In the genomic region with DNA sequence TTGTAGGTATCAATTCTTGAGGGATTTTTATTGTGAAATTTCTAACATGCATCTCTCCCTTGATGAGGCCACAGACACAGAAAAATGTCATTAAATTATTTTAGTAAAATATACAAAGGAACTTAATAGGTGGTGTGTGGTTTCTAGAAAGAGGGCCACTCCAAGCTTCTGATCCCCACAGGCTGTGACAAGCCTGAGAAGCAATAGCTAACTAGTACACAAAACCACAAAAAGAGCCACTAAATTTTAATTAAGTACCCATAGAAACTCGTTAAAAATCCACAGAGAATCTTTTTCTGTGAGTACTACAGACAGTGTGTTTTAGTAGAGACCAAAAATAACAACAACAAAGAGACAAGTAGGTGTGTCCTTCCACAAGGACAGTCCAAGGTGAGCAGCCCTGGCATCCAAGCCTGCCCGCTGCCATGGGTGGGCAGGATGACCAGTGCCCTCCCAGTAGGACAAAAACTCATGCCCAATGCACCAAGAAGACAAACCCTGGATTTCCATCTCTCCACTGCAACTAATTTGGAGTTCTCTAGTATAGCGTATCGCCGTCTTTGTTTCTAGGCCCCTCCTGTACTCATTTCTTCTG, we compare ENCODE assay signal across 13 cellular contexts.
DNase-seq lines count a peak whose midpoint lies in the region; ATAC-seq, FAIRE-seq and TF ChIP-seq lines count a peak whose summit lies in the region.
"Had no signal": no experiment of that assay in that cellular context is flagged by ENCODE, and none has a peak within 500 bp of the region (broad histone marks: within the 10 kb centered on the region; RNA-seq: fewer than 3 reads in every experiment).

No MANE protein-coding gene starts in this region.

- no peak for TF ChIP-seq RAD21 in GM12878 (IDR thresholded peaks at IDR 0.05; ENCODE audit: insufficient read depth, low read depth, low read length)

- peaks cover 3 to 14% of the 10 kb centered on the region in 2 experiments; a peak in 3 of 4 replicates for H3K36me3 ChIP-seq in GM12878 (ENCODE audit: control insufficient read depth in 2 of 2, insufficient read depth in 2 of 2, low read length in 1 of 2)
- peaks cover 0 to 10% (median 0%) of the 10 kb centered on the region in 3 experiments for H3K36me3 ChIP-seq in naive thymus-derived CD4-positive, alpha-beta T cell (ENCODE audit: control insufficient read depth in 2 of 3, insufficient read depth in 3 of 3, low read length in 3 of 3)
- H3K36me3 ChIP-seq in aorta (ENCODE audit: control insufficient read depth in 1 of 2, insufficient read depth in 2 of 2, low read length in 1 of 2), result peaks cover 0 to 2% of the 10 kb centered on the region in 2 donors

- H3K4me3 Mint-ChIP-seq in naive thymus-derived CD4-positive, alpha-beta T cell, result peak overlapping the region; percentile 15 to 94 (median 69)
- H3K4me3 Mint-ChIP-seq in type B pancreatic cell, result no peak overlapping the region
- H3K4me3 Mint-ChIP-seq: HFFc6 had no signal

- H3K4me3 ChIP-seq in GM12878 (no peak overlapping the region), aorta (ENCODE audit: low read length in 2 of 2) (no peak overlapping the region)
- H3K4me3 ChIP-seq in naive thymus-derived CD4-positive, alpha-beta T cell (ENCODE audit: low read length), result no peak overlapping the region

- H3K4me1 Mint-ChIP-seq in naive thymus-derived CD4-positive, alpha-beta T cell, result peaks cover 62 to 80% (median 74%) of the 10 kb centered on the region in 7 donors
- H3K4me1 Mint-ChIP-seq in type B pancreatic cell (ENCODE audit: unreplicated experiment), result peaks cover 57% of the 10 kb centered on the region

- SMC1A ChIA-PET in GM12878 (lab: Charles Lee; ENCODE audit: uncharacterized antibody, unreplicated experiment), result interaction anchor here (1.0 to 8.4 kb wide), 11 partner anchors 7 to 206 kb away, joined by 3 to 131 read pairs (median 8); no protein-coding TSS in a partner anchor

- no peaks in the 10 kb centered on the region for H4K20me1 ChIP-seq in GM12878 (ENCODE audit: control insufficient read depth, insufficient read depth)

- CTCF ChIA-PET in GM12878 (lab: Yijun Ruan, JAX), result interaction anchor here (1.5 to 15.6 kb wide), 5 partner anchors 8 to 206 kb away, joined by 4 to 407 read pairs (median 93); no protein-coding TSS in a partner anchor
- CTCF ChIA-PET in naive thymus-derived CD4-positive, alpha-beta T cell (lab: Charles Lee), result interaction anchor here (0.5 to 7.3 kb wide), 11 partner anchors 15 to 206 kb away, joined by 3 to 49 read pairs (median 4); no protein-coding TSS in a partner anchor

- no peak for FAIRE-seq in GM12878 (lab: Jason Lieb, UNC)

- H3K9me3 ChIP-seq in GM12878 (replicated peaks; ENCODE audit: control insufficient read depth, insufficient read depth, low read length), result no peaks in the 10 kb centered on the region
- H3K9me3 ChIP-seq in naive thymus-derived CD4-positive, alpha-beta T cell (ENCODE audit: control insufficient read depth in 2 of 3, low read length in 3 of 3), result no peaks in the 10 kb centered on the region
- no peaks in the 10 kb centered on the region for H3K9me3 ChIP-seq in aorta (ENCODE audit: control insufficient read depth, low read length)

- RAD21 ChIA-PET in GM12878 (lab: Charles Lee; ENCODE audit: unreplicated experiment), result interaction anchor here (1.0 to 8.3 kb wide), 6 partner anchors 8 to 117 kb away, joined by 3 to 124 read pairs (median 20); no protein-coding TSS in a partner anchor

- no peaks in the 10 kb centered on the region for H3K9me3 Mint-ChIP-seq in naive thymus-derived CD4-positive, alpha-beta T cell
- no peaks in the 10 kb centered on the region for H3K9me3 Mint-ChIP-seq in type B pancreatic cell
- H3K9me3 Mint-ChIP-seq: HFFc6 had no signal

- intact Hi-C loops in Right ventricle myocardium superior (cut with DNase I), result loop anchor here (5.0 kb wide), 2 partner anchors 33 to 208 kb away; no protein-coding TSS in a partner anchor
- intact Hi-C loops in left cardiac atrium (cut with DNase I), result loop anchor here (5.0 to 10.0 kb wide), 2 partner anchors 203 to 206 kb away; no protein-coding TSS in a partner anchor
- intact Hi-C loops in GM12878 (cut with micrococcal nuclease; ENCODE audit: unreplicated experiment), result loop anchor here (2.0 to 10.0 kb wide), 3 partner anchors 20 to 468 kb away; no protein-coding TSS in a partner anchor
- intact Hi-C loops in naive thymus-derived CD4-positive, alpha-beta T cell (cut with micrococcal nuclease), result loop anchor here (1.0 to 10.0 kb wide), 5 partner anchors 11 to 456 kb away; no protein-coding TSS in a partner anchor
- intact Hi-C loops in aorta (cut with DNase I), result loop anchor here (5.0 kb wide), 1 partner anchor 33 kb away; no protein-coding TSS in a partner anchor

- no peak overlapping the region for H2AFZ ChIP-seq in GM12878 (ENCODE audit: control insufficient read depth, low read depth, low read length)

- peaks cover 84% of the 10 kb centered on the region for H3K4me1 ChIP-seq in GM12878 (ENCODE audit: control insufficient read depth, insufficient read depth, low read length)
- peaks cover 33 to 68% of the 10 kb centered on the region in 2 donors for H3K4me1 ChIP-seq in naive thymus-derived CD4-positive, alpha-beta T cell (ENCODE audit: control insufficient read depth in 2 of 2, insufficient read depth in 2 of 2, low read length in 2 of 2)
- no peaks in the 10 kb centered on the region for H3K4me1 ChIP-seq in aorta (ENCODE audit: control insufficient read depth in 1 of 2, insufficient read depth in 2 of 2, low read length in 2 of 2)

- ATAC-seq in Right ventricle myocardium superior (ENCODE audit: poor library complexity) (peak; percentile 31), left cardiac atrium (no peak), GM12878 (peak; percentile 45), HG02642 (IDR thresholded peaks at IDR 0.05; ENCODE audit: poor library complexity, unreplicated experiment) (no peak), GM21447 (IDR thresholded peaks at IDR 0.05; ENCODE audit: unreplicated experiment) (no peak), aorta (ENCODE audit: low FRiP score) (no peak)
- no peak for ATAC-seq in naive thymus-derived CD4-positive, alpha-beta T cell
- ATAC-seq: esophagus mucosa, left lobe of liver had no signal

- BruUV-seq in GM12878 (replicated peaks; lab: Mats Ljungman, UMichigan), result no TSS peak

- no peak for TF ChIP-seq POLR2A in GM12878 (IDR thresholded peaks at IDR 0.05; ENCODE audit: low read depth, low read length)

- H3K36me3 Mint-ChIP-seq in naive thymus-derived CD4-positive, alpha-beta T cell, result peaks cover 0 to 38% (median 6%) of the 10 kb centered on the region in 5 donors
- peaks cover 9% of the 10 kb centered on the region for H3K36me3 Mint-ChIP-seq in type B pancreatic cell

- no peak for TF ChIP-seq CTCF in GM12878 (IDR thresholded peaks at IDR 0.05 in 2 of 3, conservative IDR thresholded peaks at IDR 0.05 in 1 of 3; ENCODE audit: control insufficient read depth in 2 of 3, extremely low read depth in 1 of 3, insufficient read depth in 1 of 3, low read depth in 3 of 3, low read length in 3 of 3)
- TF ChIP-seq CTCF in type B pancreatic cell (conservative IDR thresholded peaks at IDR 0.05), result no peak

- peaks cover 0 to 6% (median 0%) of the 10 kb centered on the region in 5 donors for H3K27me3 Mint-ChIP-seq in naive thymus-derived CD4-positive, alpha-beta T cell
- H3K27me3 Mint-ChIP-seq in type B pancreatic cell, result no peaks in the 10 kb centered on the region

- POLR2A ChIA-PET in GM12878 (lab: Charles Lee), result interaction anchor here (0.9 to 5.3 kb wide), 5 partner anchors 8 to 118 kb away, joined by 3 to 39 read pairs (median 8); no protein-coding TSS in a partner anchor
- POLR2A ChIA-PET in naive thymus-derived CD4-positive, alpha-beta T cell (lab: Charles Lee), result interaction anchor here (0.9 to 13.8 kb wide), 3 partner anchors 14 to 142 kb away, joined by 3 to 177 read pairs (median 4); no protein-coding TSS in a partner anchor

- peaks cover 18% of the 10 kb centered on the region for H3K79me2 ChIP-seq in GM12878 (ENCODE audit: control insufficient read depth, insufficient read depth, low read length)

- in situ Hi-C loops in GM12878 (cut with MboI), result loop anchor here (10.0 kb wide), 1 partner anchor 206 kb away; no protein-coding TSS in a partner anchor

- H3K9ac ChIP-seq in GM12878 (ENCODE audit: control insufficient read depth, insufficient read depth, low read length), result peak overlapping the region; percentile 74

- TF ChIP-seq EP300 in GM12878 (IDR thresholded peaks at IDR 0.05; ENCODE audit: borderline replicate concordance in 1 of 2, control insufficient read depth in 1 of 2, low read depth in 2 of 2, low read length in 2 of 2), result no peak; a peak in 1 of 4 replicates

- H3K27ac ChIP-seq in GM12878 (ENCODE audit: control insufficient read depth, insufficient read depth) (peak overlapping the region; percentile 94), aorta (ENCODE audit: low read depth in 1 of 2, low read length in 2 of 2) (no peak overlapping the region)
- peak overlapping the region; percentile 57 for H3K27ac ChIP-seq in naive thymus-derived CD4-positive, alpha-beta T cell (ENCODE audit: low read depth, low read length)
- H3K27ac ChIP-seq: HL-60 had no signal

- WGBS in GM12878 (ENCODE audit: insufficient coverage, insufficient replicate concordance, low lambda C conversion rate, missing lambda C conversion rate), result 43% methylated on average over 5 of the region's 5 CpGs
- 88 to 90% methylated on average over 5 of the region's 5 CpGs for WGBS in aorta, 2 donors

- H3K27ac Mint-ChIP-seq in naive thymus-derived CD4-positive, alpha-beta T cell, result peak overlapping the region; percentile 79 to 94 (median 91)
- H3K27ac Mint-ChIP-seq in type B pancreatic cell, result peak overlapping the region; percentile 57
- H3K27ac Mint-ChIP-seq: HFFc6 had no signal

- peak overlapping the region; percentile 81 for H3K4me2 ChIP-seq in GM12878 (ENCODE audit: control insufficient read depth, insufficient read depth)

- H3K27me3 ChIP-seq in GM12878 (replicated peaks in 1 of 2; ENCODE audit: control insufficient read depth in 2 of 2, insufficient read depth in 2 of 2, low read length in 1 of 2) (no peaks in the 10 kb centered on the region), aorta (ENCODE audit: control insufficient read depth in 1 of 2, insufficient read depth in 2 of 2, low read length in 1 of 2) (no peaks in the 10 kb centered on the region)
- H3K27me3 ChIP-seq in naive thymus-derived CD4-positive, alpha-beta T cell (ENCODE audit: control insufficient read depth in 2 of 2, insufficient read depth in 2 of 2, low read length in 2 of 2), result no peaks in the 10 kb centered on the region

- DNase-seq in Right ventricle myocardium superior (no peak), left cardiac atrium (no peak), GM12878 (ENCODE audit: low read depth, low spot score) (no peak), type B pancreatic cell (ENCODE audit: extremely low spot score, unreplicated experiment) (no peak), aorta (no peak)
- no peak for DNase-seq in naive thymus-derived CD4-positive, alpha-beta T cell
- DNase-seq: HFFc6, NCI-H1105 had no signal

TF ChIP-seq in GM12878, 131 proteins besides CTCF, POLR2A, EP300 and RAD21 (continues in another document):
- TF ChIP-seq EZH2 (IDR thresholded peaks at IDR 0.05; ENCODE audit: borderline replicate concordance, control insufficient read depth, low read depth, low read length), result no peak
- TF ChIP-seq SIX5 (IDR thresholded peaks at IDR 0.05; ENCODE audit: low read depth, low read length, severe bottlenecking), result peak; percentile 5
- peak; percentile 70; the same call in 1 of the 2 replicates for TF ChIP-seq BCL11A (IDR thresholded peaks at IDR 0.05; ENCODE audit: low read depth, low read length)
- TF ChIP-seq GATAD2B (conservative IDR thresholded peaks at IDR 0.05; ENCODE audit: low read depth), result 0 out of 2 replicates have a peak, but pooled peaks have one; percentile 11

Comparison
In these comparisons a context has a peak if more than half of its experiments do, and no peak if none do; other contexts are left out.
1. ATAC-seq: peak in Right ventricle myocardium superior (single experiment) and GM12878 (single experiment); none in left cardiac atrium (0 of 2), naive thymus-derived CD4-positive, alpha-beta T cell (single experiment), HG02642 (single experiment), GM21447 (single experiment) and aorta (single experiment).
2. H3K27ac ChIP-seq: peak in GM12878 (single experiment) and naive thymus-derived CD4-positive, alpha-beta T cell (single experiment); none in aorta (0 of 2).